Comparison of ENCODE assay signal across 23 cellular contexts in the genomic region with DNA sequence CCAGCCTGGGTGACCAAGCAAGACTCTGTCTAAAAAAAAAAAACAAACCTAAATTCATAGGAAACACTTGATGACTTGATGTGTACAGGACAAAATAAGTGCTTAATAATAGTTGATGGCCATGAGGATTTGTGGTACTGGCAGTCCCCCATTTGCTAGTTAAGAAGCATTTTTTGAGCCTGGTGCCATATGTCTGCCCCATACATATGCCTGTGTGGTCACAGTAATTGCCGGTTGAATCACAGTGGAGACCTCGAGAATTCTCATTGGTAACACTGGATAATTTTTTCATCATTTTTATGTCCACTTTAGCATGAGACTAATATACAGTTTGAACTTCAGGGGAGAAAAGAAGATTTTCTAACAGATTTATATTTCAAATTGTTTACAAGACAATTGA.
DNase-seq lines count a peak whose midpoint lies in the region; ATAC-seq and TF ChIP-seq lines count a peak whose summit lies in the region.
"Had no signal": no experiment of that assay in that cellular context is flagged by ENCODE, and none has a peak within 500 bp of the region (broad histone marks: within the 10 kb centered on the region; RNA-seq: fewer than 3 reads in every experiment).

No MANE protein-coding gene starts in this region.

- peak overlapping the region; percentile 28; the same call in 1 of the 2 replicates for H3K27ac Mint-ChIP-seq in HFFc6
- H3K27ac Mint-ChIP-seq: CD4-positive, alpha-beta T cell; IgD-negative memory B cell; T-cell had no signal

- H3K27me3 Mint-ChIP-seq in HFFc6 (ENCODE audit: insufficient read depth) = no peaks in the 10 kb centered on the region; the same call in 1 of the 2 replicates
- H3K27me3 Mint-ChIP-seq: CD4-positive, alpha-beta T cell; IgD-negative memory B cell; T-cell had no signal

- TF ChIP-seq CTCF in HFFc6 (IDR thresholded peaks at IDR 0.05) = no peak
- no peak for TF ChIP-seq CTCF in VCaP (conservative IDR thresholded peaks at IDR 0.05)
- no peak for TF ChIP-seq CTCF in right atrium auricular region (IDR thresholded peaks at IDR 0.05)

- ATAC-seq in GM18511 (IDR thresholded peaks at IDR 0.05; ENCODE audit: unreplicated experiment) = no peak
- no peak for ATAC-seq in GM18498 (IDR thresholded peaks at IDR 0.05; ENCODE audit: unreplicated experiment)
- ATAC-seq: T-cell had no signal

- no peaks in the 10 kb centered on the region for H3K36me3 ChIP-seq in right atrium auricular region

- DNase-seq in DMS 273 (lab: John Stamatoyannopoulos, UW; ENCODE audit: unreplicated experiment) (peak; percentile 46), DMS 273 treated with DMSO at 0.1 percent for 48 hours (lab: John Stamatoyannopoulos, UW) (no peak), HFFc6 (no peak), right atrium auricular region (ENCODE audit: low spot score) (no peak), NCI-H1105 (lab: John Stamatoyannopoulos, UW) (no peak)
- DNase-seq: CD4-positive, alpha-beta T cell; DMS79; HCEC 1CT; NCI-H1092; NCI-H146; NCI-H1930; NCI-H446; NCI-H524 treated with DMSO at 0.1 percent for 48 hours; PC-9; Right ventricle myocardium superior; RPMI8226; T-cell had no signal

- H3K27me3 ChIP-seq in right atrium auricular region = no peaks in the 10 kb centered on the region
- H3K27me3 ChIP-seq: BLaER1 treated with 17β-estradiol and CSF1 and Interleukin-3, amounts not matched to agents 10 nM and 100 nM had no signal

- no peaks in the 10 kb centered on the region for H3K9me3 Mint-ChIP-seq in HFFc6
- H3K9me3 Mint-ChIP-seq: CD4-positive, alpha-beta T cell; IgD-negative memory B cell; T-cell had no signal

- no peaks in the 10 kb centered on the region for H3K9me3 ChIP-seq in right atrium auricular region

- H3K36me3 Mint-ChIP-seq in HFFc6 (ENCODE audit: low read depth) = peaks cover 15% of the 10 kb centered on the region

- H3K4me1 ChIP-seq in right atrium auricular region = peaks cover 0 to 52% of the 10 kb centered on the region in 2 donors

- H3K4me3 ChIP-seq in right atrium auricular region = no peak overlapping the region
- H3K4me3 ChIP-seq: BLaER1 treated with 17β-estradiol and CSF1 and Interleukin-3, amounts not matched to agents 10 nM and 100 nM; PC-9 had no signal

- H3K4me3 Mint-ChIP-seq in HFFc6 = no peak overlapping the region
- H3K4me3 Mint-ChIP-seq: CD4-positive, alpha-beta T cell; T-cell had no signal

- H3K27ac ChIP-seq in VCaP = peak overlapping the region; percentile 87
- H3K27ac ChIP-seq in right atrium auricular region = no peak overlapping the region
- H3K27ac ChIP-seq: 22Rv1; BLaER1 treated with 17β-estradiol and CSF1 and Interleukin-3, amounts not matched to agents 10 nM and 100 nM; PC-9 had no signal

- H3K4me1 Mint-ChIP-seq in HFFc6 (ENCODE audit: low read depth) = peaks cover 67% of the 10 kb centered on the region
